19 cellular contexts compared by ENCODE assay signal in genomic region chr13:113315992-113316391, GRCh38.
"Had no signal": no experiment of that assay in that cellular context is flagged by ENCODE, and none has a peak within 500 bp of the region (broad histone marks: within the 10 kb centered on the region; RNA-seq: fewer than 3 reads in every experiment).

No MANE protein-coding gene starts in this region.

- H3K27ac ChIP-seq: SJCRH30 had no signal

- H3K4me1 ChIP-seq: SJCRH30 had no signal

- H3K4me3 ChIP-seq: MG63, SJCRH30 had no signal

- DNase-seq: IMR-90, Karpas-422, KG1, MG63, NCI-H1092, NCI-H1105 treated with DMSO at 0.1 percent for 48 hours, NCI-H1417 treated with DMSO at 0.1 percent for 48 hours, NCI-H146, NCI-H1694 treated with DMSO at 0.1 percent for 48 hours, NCI-H1930, NCI-H2081, NCI-H2107, NCI-H2227 treated with DMSO at 0.1 percent for 48 hours, NCI-H524, NCI-H526 treated with DMSO at 0.1 percent for 48 hours, NCI-H748 treated with DMSO at 0.1 percent for 48 hours, RPMI8226, SHP77, SJCRH30 had no signal

- H3K27me3 ChIP-seq: MG63, SJCRH30 had no signal

- H3K9me3 ChIP-seq: MG63, SJCRH30 had no signal
